Comparison of ENCODE assay signal across 10 cellular contexts in genomic region chr5:151005975-151006576, GRCh38.
A peak's percentile ranks its signal among the peaks of the same experiment; 100 is the strongest.
DNase-seq lines count a peak whose midpoint lies in the region; ATAC-seq lines count a peak whose summit lies in the region.
"Had no signal": no experiment of that assay in that cellular context is flagged by ENCODE, and none has a peak within 500 bp of the region (broad histone marks: within the 10 kb centered on the region; RNA-seq: fewer than 3 reads in every experiment).

No MANE protein-coding gene starts in this region.

- no peaks in the 10 kb centered on the region for H3K27me3 ChIP-seq in layer of hippocampus (ENCODE audit: control insufficient read depth, insufficient read depth, low read length)

- DNase-seq in GM04503 (ENCODE audit: low read depth): peak; percentile 30
- DNase-seq in astrocyte of the hippocampus (ENCODE audit: low read depth, low spot score): peak; percentile 61
- peak; percentile 49 for DNase-seq in skeletal muscle cell (ENCODE audit: low read depth)
- DNase-seq in NK-92 (lab: John Stamatoyannopoulos, UW; ENCODE audit: unreplicated experiment): no peak
- DNase-seq in HUDEP-2 (lab: John Stamatoyannopoulos, UW; ENCODE audit: unreplicated experiment in 76 of 76): no peak
- DNase-seq: DMS53, T-helper 9 cell had no signal

- no peak for ATAC-seq in GM18909 (IDR thresholded peaks at IDR 0.05; ENCODE audit: poor library complexity, unreplicated experiment)
- ATAC-seq in HG03025 (IDR thresholded peaks at IDR 0.05; ENCODE audit: low FRiP score, unreplicated experiment): no peak

- H3K27ac ChIP-seq in layer of hippocampus (ENCODE audit: low read depth, low read length): peak overlapping the region; percentile 16

- no peak overlapping the region for H3K4me3 ChIP-seq in skeletal muscle cell (ENCODE audit: low read depth, low read length)

Comparison
In these comparisons a context has a peak if more than half of its experiments do, and no peak if none do; other contexts are left out.
1. DNase-seq: peak in GM04503 (single experiment), astrocyte of the hippocampus (single experiment) and skeletal muscle cell (single experiment); none in NK-92 (single experiment) and HUDEP-2 (0 of 76).